1 cellular context compared by ENCODE assay signal in the genomic region with DNA sequence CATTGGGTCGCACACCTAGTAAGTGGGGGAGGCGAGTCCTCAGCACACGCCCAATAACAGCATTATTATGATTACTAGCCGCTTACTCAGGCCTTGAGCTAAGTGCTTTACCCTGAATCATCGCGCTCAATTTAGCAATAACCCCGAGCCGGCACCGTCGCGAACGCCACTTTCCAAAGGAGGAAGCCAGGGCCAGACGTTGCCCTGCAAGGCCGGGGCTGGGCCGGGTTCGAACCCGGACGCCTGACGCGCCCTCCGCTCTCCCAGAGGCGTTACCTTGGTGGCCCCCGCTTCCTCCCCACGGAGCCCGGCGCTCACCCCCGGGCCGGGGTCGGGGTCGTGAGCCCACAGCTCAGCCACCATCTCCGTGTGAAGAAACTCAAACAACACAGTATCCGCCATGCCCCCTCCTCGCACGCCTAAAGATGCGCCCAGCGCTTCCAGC.
TF ChIP-seq lines count a peak whose summit lies in the region.

A gene with protein sequence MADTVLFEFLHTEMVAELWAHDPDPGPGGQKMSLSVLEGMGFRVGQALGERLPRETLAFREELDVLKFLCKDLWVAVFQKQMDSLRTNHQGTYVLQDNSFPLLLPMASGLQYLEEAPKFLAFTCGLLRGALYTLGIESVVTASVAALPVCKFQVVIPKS (minus strand): TSS at position 421 of the 445 bp plus-strand sequence. CDS start 19 bp downstream, at position 402.

TF ChIP-seq in HepG2, 621 proteins besides CTCF, POLR2A, EP300 and RAD21 (continued from another document and continues in another):
- TF ChIP-seq, protein P1, sequence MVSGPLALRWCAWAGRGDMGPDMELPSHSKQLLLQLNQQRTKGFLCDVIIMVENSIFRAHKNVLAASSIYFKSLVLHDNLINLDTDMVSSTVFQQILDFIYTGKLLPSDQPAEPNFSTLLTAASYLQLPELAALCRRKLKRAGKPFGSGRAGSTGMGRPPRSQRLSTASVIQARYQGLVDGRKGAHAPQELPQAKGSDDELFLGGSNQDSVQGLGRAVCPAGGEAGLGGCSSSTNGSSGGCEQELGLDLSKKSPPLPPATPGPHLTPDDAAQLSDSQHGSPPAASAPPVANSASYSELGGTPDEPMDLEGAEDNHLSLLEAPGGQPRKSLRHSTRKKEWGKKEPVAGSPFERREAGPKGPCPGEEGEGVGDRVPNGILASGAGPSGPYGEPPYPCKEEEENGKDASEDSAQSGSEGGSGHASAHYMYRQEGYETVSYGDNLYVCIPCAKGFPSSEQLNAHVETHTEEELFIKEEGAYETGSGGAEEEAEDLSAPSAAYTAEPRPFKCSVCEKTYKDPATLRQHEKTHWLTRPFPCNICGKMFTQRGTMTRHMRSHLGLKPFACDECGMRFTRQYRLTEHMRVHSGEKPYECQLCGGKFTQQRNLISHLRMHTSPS (CRISPR knock-in tag; IDR thresholded peaks at IDR 0.05; ENCODE audit: low read depth) = no peak
- TF ChIP-seq ATAD3A (CRISPR knock-in tag; IDR thresholded peaks at IDR 0.05) = no peak
- no peak for TF ChIP-seq ZNF143 (CRISPR knock-in tag; IDR thresholded peaks at IDR 0.05)
- TF ChIP-seq BHLHE40 (IDR thresholded peaks at IDR 0.05; ENCODE audit: low read length) = no peak
- TF ChIP-seq, protein P2, sequence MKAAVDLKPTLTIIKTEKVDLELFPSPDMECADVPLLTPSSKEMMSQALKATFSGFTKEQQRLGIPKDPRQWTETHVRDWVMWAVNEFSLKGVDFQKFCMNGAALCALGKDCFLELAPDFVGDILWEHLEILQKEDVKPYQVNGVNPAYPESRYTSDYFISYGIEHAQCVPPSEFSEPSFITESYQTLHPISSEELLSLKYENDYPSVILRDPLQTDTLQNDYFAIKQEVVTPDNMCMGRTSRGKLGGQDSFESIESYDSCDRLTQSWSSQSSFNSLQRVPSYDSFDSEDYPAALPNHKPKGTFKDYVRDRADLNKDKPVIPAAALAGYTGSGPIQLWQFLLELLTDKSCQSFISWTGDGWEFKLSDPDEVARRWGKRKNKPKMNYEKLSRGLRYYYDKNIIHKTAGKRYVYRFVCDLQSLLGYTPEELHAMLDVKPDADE (CRISPR knock-in tag; IDR thresholded peaks at IDR 0.05) = no peak
- TF ChIP-seq, protein P3, sequence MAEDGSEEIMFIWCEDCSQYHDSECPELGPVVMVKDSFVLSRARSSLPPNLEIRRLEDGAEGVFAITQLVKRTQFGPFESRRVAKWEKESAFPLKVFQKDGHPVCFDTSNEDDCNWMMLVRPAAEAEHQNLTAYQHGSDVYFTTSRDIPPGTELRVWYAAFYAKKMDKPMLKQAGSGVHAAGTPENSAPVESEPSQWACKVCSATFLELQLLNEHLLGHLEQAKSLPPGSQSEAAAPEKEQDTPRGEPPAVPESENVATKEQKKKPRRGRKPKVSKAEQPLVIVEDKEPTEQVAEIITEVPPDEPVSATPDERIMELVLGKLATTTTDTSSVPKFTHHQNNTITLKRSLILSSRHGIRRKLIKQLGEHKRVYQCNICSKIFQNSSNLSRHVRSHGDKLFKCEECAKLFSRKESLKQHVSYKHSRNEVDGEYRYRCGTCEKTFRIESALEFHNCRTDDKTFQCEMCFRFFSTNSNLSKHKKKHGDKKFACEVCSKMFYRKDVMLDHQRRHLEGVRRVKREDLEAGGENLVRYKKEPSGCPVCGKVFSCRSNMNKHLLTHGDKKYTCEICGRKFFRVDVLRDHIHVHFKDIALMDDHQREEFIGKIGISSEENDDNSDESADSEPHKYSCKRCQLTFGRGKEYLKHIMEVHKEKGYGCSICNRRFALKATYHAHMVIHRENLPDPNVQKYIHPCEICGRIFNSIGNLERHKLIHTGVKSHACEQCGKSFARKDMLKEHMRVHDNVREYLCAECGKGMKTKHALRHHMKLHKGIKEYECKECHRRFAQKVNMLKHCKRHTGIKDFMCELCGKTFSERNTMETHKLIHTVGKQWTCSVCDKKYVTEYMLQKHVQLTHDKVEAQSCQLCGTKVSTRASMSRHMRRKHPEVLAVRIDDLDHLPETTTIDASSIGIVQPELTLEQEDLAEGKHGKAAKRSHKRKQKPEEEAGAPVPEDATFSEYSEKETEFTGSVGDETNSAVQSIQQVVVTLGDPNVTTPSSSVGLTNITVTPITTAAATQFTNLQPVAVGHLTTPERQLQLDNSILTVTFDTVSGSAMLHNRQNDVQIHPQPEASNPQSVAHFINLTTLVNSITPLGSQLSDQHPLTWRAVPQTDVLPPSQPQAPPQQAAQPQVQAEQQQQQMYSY (CRISPR knock-in tag; IDR thresholded peaks at IDR 0.05) = no peak
- TF ChIP-seq, protein P4, sequence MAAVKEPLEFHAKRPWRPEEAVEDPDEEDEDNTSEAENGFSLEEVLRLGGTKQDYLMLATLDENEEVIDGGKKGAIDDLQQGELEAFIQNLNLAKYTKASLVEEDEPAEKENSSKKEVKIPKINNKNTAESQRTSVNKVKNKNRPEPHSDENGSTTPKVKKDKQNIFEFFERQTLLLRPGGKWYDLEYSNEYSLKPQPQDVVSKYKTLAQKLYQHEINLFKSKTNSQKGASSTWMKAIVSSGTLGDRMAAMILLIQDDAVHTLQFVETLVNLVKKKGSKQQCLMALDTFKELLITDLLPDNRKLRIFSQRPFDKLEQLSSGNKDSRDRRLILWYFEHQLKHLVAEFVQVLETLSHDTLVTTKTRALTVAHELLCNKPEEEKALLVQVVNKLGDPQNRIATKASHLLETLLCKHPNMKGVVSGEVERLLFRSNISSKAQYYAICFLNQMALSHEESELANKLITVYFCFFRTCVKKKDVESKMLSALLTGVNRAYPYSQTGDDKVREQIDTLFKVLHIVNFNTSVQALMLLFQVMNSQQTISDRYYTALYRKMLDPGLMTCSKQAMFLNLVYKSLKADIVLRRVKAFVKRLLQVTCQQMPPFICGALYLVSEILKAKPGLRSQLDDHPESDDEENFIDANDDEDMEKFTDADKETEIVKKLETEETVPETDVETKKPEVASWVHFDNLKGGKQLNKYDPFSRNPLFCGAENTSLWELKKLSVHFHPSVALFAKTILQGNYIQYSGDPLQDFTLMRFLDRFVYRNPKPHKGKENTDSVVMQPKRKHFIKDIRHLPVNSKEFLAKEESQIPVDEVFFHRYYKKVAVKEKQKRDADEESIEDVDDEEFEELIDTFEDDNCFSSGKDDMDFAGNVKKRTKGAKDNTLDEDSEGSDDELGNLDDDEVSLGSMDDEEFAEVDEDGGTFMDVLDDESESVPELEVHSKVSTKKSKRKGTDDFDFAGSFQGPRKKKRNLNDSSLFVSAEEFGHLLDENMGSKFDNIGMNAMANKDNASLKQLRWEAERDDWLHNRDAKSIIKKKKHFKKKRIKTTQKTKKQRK (IDR thresholded peaks at IDR 0.05; ENCODE audit: low read length) = no peak
- no peak for TF ChIP-seq KLF9 (CRISPR knock-in tag; IDR thresholded peaks at IDR 0.05; ENCODE audit: low read depth)
- no peak for TF ChIP-seq ZNF446 (CRISPR knock-in tag; IDR thresholded peaks at IDR 0.05)
- TF ChIP-seq FLYWCH1 (CRISPR knock-in tag; IDR thresholded peaks at IDR 0.05) = no peak
- TF ChIP-seq ISX (CRISPR knock-in tag; conservative IDR thresholded peaks at IDR 0.05) = no peak
- no peak for TF ChIP-seq BCL6 (CRISPR knock-in tag; IDR thresholded peaks at IDR 0.05)
- no peak for TF ChIP-seq GZF1 (CRISPR knock-in tag; IDR thresholded peaks at IDR 0.05)
- TF ChIP-seq ZNF547 (CRISPR knock-in tag; IDR thresholded peaks at IDR 0.05) = no peak
- TF ChIP-seq, protein P5, sequence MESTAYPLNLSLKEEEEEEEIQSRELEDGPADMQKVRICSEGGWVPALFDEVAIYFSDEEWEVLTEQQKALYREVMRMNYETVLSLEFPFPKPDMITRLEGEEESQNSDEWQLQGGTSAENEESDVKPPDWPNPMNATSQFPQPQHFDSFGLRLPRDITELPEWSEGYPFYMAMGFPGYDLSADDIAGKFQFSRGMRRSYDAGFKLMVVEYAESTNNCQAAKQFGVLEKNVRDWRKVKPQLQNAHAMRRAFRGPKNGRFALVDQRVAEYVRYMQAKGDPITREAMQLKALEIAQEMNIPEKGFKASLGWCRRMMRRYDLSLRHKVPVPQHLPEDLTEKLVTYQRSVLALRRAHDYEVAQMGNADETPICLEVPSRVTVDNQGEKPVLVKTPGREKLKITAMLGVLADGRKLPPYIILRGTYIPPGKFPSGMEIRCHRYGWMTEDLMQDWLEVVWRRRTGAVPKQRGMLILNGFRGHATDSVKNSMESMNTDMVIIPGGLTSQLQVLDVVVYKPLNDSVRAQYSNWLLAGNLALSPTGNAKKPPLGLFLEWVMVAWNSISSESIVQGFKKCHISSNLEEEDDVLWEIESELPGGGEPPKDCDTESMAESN (CRISPR knock-in tag; conservative IDR thresholded peaks at IDR 0.05) = 0 out of 2 replicates have a peak, but pooled peaks have one; percentile 7
- no peak for TF ChIP-seq ZNF256 (CRISPR knock-in tag; conservative IDR thresholded peaks at IDR 0.05)
- TF ChIP-seq JARID2 (CRISPR knock-in tag; IDR thresholded peaks at IDR 0.05; ENCODE audit: insufficient replicate concordance) = no peak
- TF ChIP-seq ZNF383 (CRISPR knock-in tag; IDR thresholded peaks at IDR 0.05; ENCODE audit: borderline replicate concordance) = no peak
- no peak for TF ChIP-seq ADNP (CRISPR knock-in tag; IDR thresholded peaks at IDR 0.05)
- TF ChIP-seq REL (CRISPR knock-in tag; conservative IDR thresholded peaks at IDR 0.05) = no peak
- TF ChIP-seq TAF15 (IDR thresholded peaks at IDR 0.05; ENCODE audit: low read depth, low read length, poor library complexity, severe bottlenecking) = no peak
- TF ChIP-seq SNAI1 (CRISPR knock-in tag; IDR thresholded peaks at IDR 0.05; ENCODE audit: borderline replicate concordance) = 0 out of 2 replicates have a peak, but pooled peaks have one; percentile 52
- TF ChIP-seq SIN3A (IDR thresholded peaks at IDR 0.05; ENCODE audit: borderline replicate concordance, low read depth, low read length) = no peak
- TF ChIP-seq ZKSCAN1 (IDR thresholded peaks at IDR 0.05; ENCODE audit: low read length) = no peak
- TF ChIP-seq AGO1 (IDR thresholded peaks at IDR 0.05; ENCODE audit: low read depth, low read length, poor library complexity, severe bottlenecking) = no peak
- no peak for TF ChIP-seq STAT5B (CRISPR knock-in tag; IDR thresholded peaks at IDR 0.05)
- no peak for TF ChIP-seq PAWR (CRISPR knock-in tag; IDR thresholded peaks at IDR 0.05; ENCODE audit: borderline replicate concordance)
- no peak for TF ChIP-seq DPF2 (CRISPR knock-in tag; IDR thresholded peaks at IDR 0.05; ENCODE audit: borderline replicate concordance, low read depth)
- TF ChIP-seq, protein P6, sequence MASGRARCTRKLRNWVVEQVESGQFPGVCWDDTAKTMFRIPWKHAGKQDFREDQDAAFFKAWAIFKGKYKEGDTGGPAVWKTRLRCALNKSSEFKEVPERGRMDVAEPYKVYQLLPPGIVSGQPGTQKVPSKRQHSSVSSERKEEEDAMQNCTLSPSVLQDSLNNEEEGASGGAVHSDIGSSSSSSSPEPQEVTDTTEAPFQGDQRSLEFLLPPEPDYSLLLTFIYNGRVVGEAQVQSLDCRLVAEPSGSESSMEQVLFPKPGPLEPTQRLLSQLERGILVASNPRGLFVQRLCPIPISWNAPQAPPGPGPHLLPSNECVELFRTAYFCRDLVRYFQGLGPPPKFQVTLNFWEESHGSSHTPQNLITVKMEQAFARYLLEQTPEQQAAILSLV (CRISPR knock-in tag; IDR thresholded peaks at IDR 0.05; ENCODE audit: borderline replicate concordance) = peak; percentile 63; the same call in 1 of the 2 replicates
- no peak for TF ChIP-seq ZNF136 (CRISPR knock-in tag; IDR thresholded peaks at IDR 0.05; ENCODE audit: low read depth)
- TF ChIP-seq, protein P7, sequence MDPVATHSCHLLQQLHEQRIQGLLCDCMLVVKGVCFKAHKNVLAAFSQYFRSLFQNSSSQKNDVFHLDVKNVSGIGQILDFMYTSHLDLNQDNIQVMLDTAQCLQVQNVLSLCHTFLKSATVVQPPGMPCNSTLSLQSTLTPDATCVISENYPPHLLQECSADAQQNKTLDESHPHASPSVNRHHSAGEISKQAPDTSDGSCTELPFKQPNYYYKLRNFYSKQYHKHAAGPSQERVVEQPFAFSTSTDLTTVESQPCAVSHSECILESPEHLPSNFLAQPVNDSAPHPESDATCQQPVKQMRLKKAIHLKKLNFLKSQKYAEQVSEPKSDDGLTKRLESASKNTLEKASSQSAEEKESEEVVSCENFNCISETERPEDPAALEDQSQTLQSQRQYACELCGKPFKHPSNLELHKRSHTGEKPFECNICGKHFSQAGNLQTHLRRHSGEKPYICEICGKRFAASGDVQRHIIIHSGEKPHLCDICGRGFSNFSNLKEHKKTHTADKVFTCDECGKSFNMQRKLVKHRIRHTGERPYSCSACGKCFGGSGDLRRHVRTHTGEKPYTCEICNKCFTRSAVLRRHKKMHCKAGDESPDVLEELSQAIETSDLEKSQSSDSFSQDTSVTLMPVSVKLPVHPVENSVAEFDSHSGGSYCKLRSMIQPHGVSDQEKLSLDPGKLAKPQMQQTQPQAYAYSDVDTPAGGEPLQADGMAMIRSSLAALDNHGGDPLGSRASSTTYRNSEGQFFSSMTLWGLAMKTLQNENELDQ (CRISPR knock-in tag; IDR thresholded peaks at IDR 0.05; ENCODE audit: borderline replicate concordance) = no peak
- TF ChIP-seq KDM2A (CRISPR knock-in tag; IDR thresholded peaks at IDR 0.05; ENCODE audit: borderline replicate concordance, low read depth) = peak; percentile 49
- TF ChIP-seq NFE2L2 (IDR thresholded peaks at IDR 0.05; ENCODE audit: low read length) = no peak
- no peak for TF ChIP-seq RFX5 (IDR thresholded peaks at IDR 0.05; ENCODE audit: low read depth, low read length)
- peak; percentile 76 for TF ChIP-seq ZFX (CRISPR knock-in tag; IDR thresholded peaks at IDR 0.05; ENCODE audit: low read depth)
- no peak; the same call in 1 of the 2 replicates for TF ChIP-seq ZNF598 (CRISPR knock-in tag; IDR thresholded peaks at IDR 0.05; ENCODE audit: borderline replicate concordance)
- TF ChIP-seq ONECUT2 (CRISPR knock-in tag; IDR thresholded peaks at IDR 0.05) = no peak
- TF ChIP-seq RELA (CRISPR knock-in tag; IDR thresholded peaks at IDR 0.05) = no peak
- TF ChIP-seq KLF15 (CRISPR knock-in tag; IDR thresholded peaks at IDR 0.05; ENCODE audit: borderline replicate concordance) = no peak
- no peak for TF ChIP-seq SRF (IDR thresholded peaks at IDR 0.05; ENCODE audit: low read depth, low read length)
- no peak for TF ChIP-seq SP5 (CRISPR knock-in tag; IDR thresholded peaks at IDR 0.05; ENCODE audit: borderline replicate concordance, low read depth)
- no peak for TF ChIP-seq ZNF251 (CRISPR knock-in tag; IDR thresholded peaks at IDR 0.05)
- peak; percentile 77; the same call in 1 of the 2 replicates for TF ChIP-seq ZSCAN21 (CRISPR knock-in tag; IDR thresholded peaks at IDR 0.05; ENCODE audit: borderline replicate concordance)
- TF ChIP-seq, protein P8, sequence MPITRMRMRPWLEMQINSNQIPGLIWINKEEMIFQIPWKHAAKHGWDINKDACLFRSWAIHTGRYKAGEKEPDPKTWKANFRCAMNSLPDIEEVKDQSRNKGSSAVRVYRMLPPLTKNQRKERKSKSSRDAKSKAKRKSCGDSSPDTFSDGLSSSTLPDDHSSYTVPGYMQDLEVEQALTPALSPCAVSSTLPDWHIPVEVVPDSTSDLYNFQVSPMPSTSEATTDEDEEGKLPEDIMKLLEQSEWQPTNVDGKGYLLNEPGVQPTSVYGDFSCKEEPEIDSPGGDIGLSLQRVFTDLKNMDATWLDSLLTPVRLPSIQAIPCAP (CRISPR knock-in tag; IDR thresholded peaks at IDR 0.05; ENCODE audit: low read depth) = no peak
- no peak for TF ChIP-seq KAT8 (CRISPR knock-in tag; IDR thresholded peaks at IDR 0.05)
